8 cellular contexts compared by ENCODE assay signal in the genomic region with DNA sequence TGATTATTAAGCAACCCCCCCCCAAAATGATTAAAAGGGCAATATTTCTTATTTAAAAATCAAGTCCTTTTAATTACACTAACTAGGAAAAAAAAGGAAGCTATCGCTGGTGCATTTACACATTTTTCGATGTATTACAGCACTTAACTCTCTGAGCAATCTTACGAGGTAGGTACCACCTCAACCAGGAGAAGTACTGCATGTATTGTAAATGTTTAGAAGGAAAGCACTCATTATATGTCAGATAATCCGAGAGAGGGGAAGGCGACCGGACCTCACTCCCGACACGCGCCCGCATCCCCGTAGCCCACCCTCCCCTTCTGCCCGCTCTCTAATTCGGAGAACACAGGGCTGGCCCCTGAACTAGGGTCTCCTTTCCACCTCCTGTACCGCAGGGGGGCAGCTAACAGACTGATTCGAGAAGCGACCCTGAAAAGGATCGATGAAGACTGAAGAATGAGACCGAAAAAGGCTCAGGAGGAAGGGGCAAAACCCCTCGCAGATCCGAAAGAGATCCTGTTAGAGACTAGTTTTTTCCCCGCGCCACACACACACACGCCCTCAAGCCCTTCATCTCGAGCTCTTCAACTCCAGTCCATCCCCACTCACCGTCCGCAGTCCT. TPM values are rescaled to one million over a fixed set of nuclear protein-coding genes. Genes with fewer than 3 reads are reported as not detected.
DNase-seq lines count a peak whose midpoint lies in the region; ATAC-seq, FAIRE-seq and TF ChIP-seq lines count a peak whose summit lies in the region.

No MANE protein-coding gene starts in this region.

- H3K9ac ChIP-seq in keratinocyte (ENCODE audit: control insufficient read depth, extremely low read depth, insufficient read depth, low read length), result peak overlapping the region; percentile 81

- peaks cover 29% of the 10 kb centered on the region for H3K4me1 Mint-ChIP-seq in activated T-helper 2 cell treated with anti-CD3 and anti-CD28 coated beads, Interferon-gamma antibody, Interleukin-2, Interleukin-4, amounts not matched to agents 10 μg/mL and 5 μg/mL and 100 μg/mL, durations not matched to agents 14 hours and 24 hours and 36 hours (ENCODE audit: low read depth)

- DNase-seq in NOMO-1 treated with DMSO at 0.1 percent for 48 hours (lab: John Stamatoyannopoulos, UW; ENCODE audit: unreplicated experiment), result peak; percentile 4
- DNase-seq in NOMO-1 treated with dmso at 0.1 percent for 144 hours (lab: John Stamatoyannopoulos, UW; ENCODE audit: unreplicated experiment), result no peak
- no peak for DNase-seq in activated T-helper 2 cell treated with anti-CD3 and anti-CD28 coated beads, Interferon-gamma antibody, Interleukin-2, Interleukin-4, amounts not matched to agents 10 μg/mL and 5 μg/mL and 100 μg/mL, durations not matched to agents 14 hours and 24 hours and 36 hours (ENCODE audit: low spot score)
- no peak for DNase-seq in keratinocyte (ENCODE audit: low read depth, low spot score)
- DNase-seq in tibial artery, result no peak
- no peak for DNase-seq in superior temporal gyrus (ENCODE audit: extremely low spot score)
- DNase-seq in activated gamma-delta T cell treated with Interleukin-2 at 50 U/mL for 16 hours, result no peak

- intact Hi-C loops in activated T-helper 2 cell treated with anti-CD3 and anti-CD28 coated beads, Interferon-gamma antibody, Interleukin-2, Interleukin-4, amounts not matched to agents 10 μg/mL and 5 μg/mL and 100 μg/mL, durations not matched to agents 14 hours and 24 hours and 36 hours (cut with micrococcal nuclease), result loop anchor here (2.0 to 10.0 kb wide), 2 partner anchors 354 to 560 kb away; a partner anchor contains a TSS
- intact Hi-C loops in tibial artery (cut with DNase I; ENCODE audit: low total_unique reads), result no loop called here

- peak overlapping the region; percentile 97 for H3K4me3 Mint-ChIP-seq in activated T-helper 2 cell treated with anti-CD3 and anti-CD28 coated beads, Interferon-gamma antibody, Interleukin-2, Interleukin-4, amounts not matched to agents 10 μg/mL and 5 μg/mL and 100 μg/mL, durations not matched to agents 14 hours and 24 hours and 36 hours (ENCODE audit: low read depth)

- TF ChIP-seq CTCF in keratinocyte (optimal IDR thresholded peaks at IDR 0.05 in 1 of 3, IDR thresholded peaks at IDR 0.05 in 1 of 3, conservative IDR thresholded peaks at IDR 0.05 in 1 of 3; ENCODE audit: extremely low read depth in 1 of 3, insufficient read depth in 2 of 3, low read length in 3 of 3), result no peak
- no peak for TF ChIP-seq CTCF in tibial artery (IDR thresholded peaks at IDR 0.05)

- H3K27ac ChIP-seq in keratinocyte (ENCODE audit: control insufficient read depth, insufficient read depth, low read length) (peak overlapping the region; percentile 71), tibial artery (peak overlapping the region; percentile 91 to 94)

- no peaks in the 10 kb centered on the region for H4K20me1 ChIP-seq in keratinocyte (ENCODE audit: control insufficient read depth, extremely low read depth, insufficient read depth, low read length)

- H3K27ac Mint-ChIP-seq in activated T-helper 2 cell treated with anti-CD3 and anti-CD28 coated beads, Interferon-gamma antibody, Interleukin-2, Interleukin-4, amounts not matched to agents 10 μg/mL and 5 μg/mL and 100 μg/mL, durations not matched to agents 14 hours and 24 hours and 36 hours, result peak overlapping the region; percentile 93

- H3K4me2 ChIP-seq in keratinocyte (ENCODE audit: control insufficient read depth, extremely low read depth, insufficient read depth, low read depth, low read length), result peak overlapping the region; percentile 89

- H3K79me2 ChIP-seq in keratinocyte (ENCODE audit: control insufficient read depth, insufficient read depth, low read length), result peaks cover 71% of the 10 kb centered on the region

- peak overlapping the region; percentile 36 for H2AFZ ChIP-seq in keratinocyte (ENCODE audit: control insufficient read depth, low read length)

- H3K9me3 ChIP-seq in keratinocyte (ENCODE audit: control insufficient read depth, low read depth, low read length) (no peaks in the 10 kb centered on the region), tibial artery (no peaks in the 10 kb centered on the region)

- peak; percentile 2 for ATAC-seq in HG02970 (IDR thresholded peaks at IDR 0.05; ENCODE audit: low FRiP score, unreplicated experiment)

- H3K27me3 ChIP-seq in keratinocyte (ENCODE audit: control insufficient read depth, extremely low read depth, insufficient read depth, low read length) (no peaks in the 10 kb centered on the region), tibial artery (no peaks in the 10 kb centered on the region)

- FAIRE-seq in keratinocyte (lab: Jason Lieb, UNC), result no peak

- H3K9me3 Mint-ChIP-seq in activated T-helper 2 cell treated with anti-CD3 and anti-CD28 coated beads, Interferon-gamma antibody, Interleukin-2, Interleukin-4, amounts not matched to agents 10 μg/mL and 5 μg/mL and 100 μg/mL, durations not matched to agents 14 hours and 24 hours and 36 hours, result no peaks in the 10 kb centered on the region

- no peaks in the 10 kb centered on the region for H3K27me3 Mint-ChIP-seq in activated T-helper 2 cell treated with anti-CD3 and anti-CD28 coated beads, Interferon-gamma antibody, Interleukin-2, Interleukin-4, amounts not matched to agents 10 μg/mL and 5 μg/mL and 100 μg/mL, durations not matched to agents 14 hours and 24 hours and 36 hours (ENCODE audit: low read depth)

- peaks cover 46% of the 10 kb centered on the region for H3K36me3 Mint-ChIP-seq in activated T-helper 2 cell treated with anti-CD3 and anti-CD28 coated beads, Interferon-gamma antibody, Interleukin-2, Interleukin-4, amounts not matched to agents 10 μg/mL and 5 μg/mL and 100 μg/mL, durations not matched to agents 14 hours and 24 hours and 36 hours (ENCODE audit: low read depth)

- dilution Hi-C loops in keratinocyte (cut with MboI; ENCODE audit: extremely low pct_ligation_motif_present, low sequenced_read_pairs), result no loop called here

- H3K4me1 ChIP-seq in keratinocyte (ENCODE audit: control insufficient read depth, extremely low read depth, insufficient read depth, low read length) (peaks cover 15% of the 10 kb centered on the region), tibial artery (peaks cover 0 to 48% (median 21%) of the 10 kb centered on the region in 4 donors)

- H3K36me3 ChIP-seq in keratinocyte (ENCODE audit: control insufficient read depth in 2 of 2, extremely low read depth in 1 of 2, insufficient read depth in 2 of 2, low read length in 2 of 2) (peaks cover 5% of the 10 kb centered on the region in 2 experiments), tibial artery (peaks cover 16 to 33% (median 30%) of the 10 kb centered on the region in 3 donors)

- H3K4me3 ChIP-seq in keratinocyte (ENCODE audit: control insufficient read depth in 2 of 3, extremely low read depth in 1 of 3, insufficient read depth in 2 of 3, low read depth in 1 of 3, low read length in 3 of 3), result peak overlapping the region; percentile 78 to 98 (median 83)
- H3K4me3 ChIP-seq in tibial artery, result peak overlapping the region; percentile 85 to 94

- H3K9me1 ChIP-seq in keratinocyte (ENCODE audit: control insufficient read depth, extremely low read depth, insufficient read depth, low read length), result no peaks in the 10 kb centered on the region

RNA-seq across cellular contexts. Expression of a gene that starts 0.3 kb away (rescaled TPM):
- total RNA-seq in activated T-helper 2 cell treated with anti-CD3 and anti-CD28 coated beads, Interferon-gamma antibody, Interleukin-2, Interleukin-4, amounts not matched to agents 10 μg/mL and 5 μg/mL and 100 μg/mL, durations not matched to agents 14 hours and 24 hours and 36 hours, result 26.9 and 27.2 TPM in 2 replicates
- 3.9 to 10.8 TPM (median 4.9 TPM) in 3 replicates for polyA plus RNA-seq in keratinocyte
- 82.0 TPM for polyA plus RNA-seq in keratinocyte (2011; ENCODE audit: low read depth)
- polyA plus RNA-seq in keratinocyte (2011; cell fraction: cytosol; rRNA removed), result 4.3 and 4.6 TPM in 2 replicates
- polyA plus RNA-seq in keratinocyte (2011; cell fraction: nucleus; rRNA removed), result 6.0 and 13.8 TPM in 2 replicates
- polyA plus RNA-seq in keratinocyte (2012; ENCODE audit: low replicate concordance), result 18.3 and 23.5 TPM in 2 replicates
- polyA minus RNA-seq in keratinocyte, result 0.30 to 1.8 TPM in 2 of 3 replicates, not detected in the other
- polyA minus RNA-seq in keratinocyte (2011; cell fraction: cytosol; rRNA and poly(A)+ RNA removed), result 2.3 TPM
- polyA minus RNA-seq in keratinocyte (2011; cell fraction: nucleus; rRNA and poly(A)+ RNA removed), result 2.3 and 6.5 TPM in 2 replicates

RNA-seq across cellular contexts. Expression of a gene that starts 0.4 kb away (rescaled TPM):
- total RNA-seq in activated T-helper 2 cell treated with anti-CD3 and anti-CD28 coated beads, Interferon-gamma antibody, Interleukin-2, Interleukin-4, amounts not matched to agents 10 μg/mL and 5 μg/mL and 100 μg/mL, durations not matched to agents 14 hours and 24 hours and 36 hours, result 33.3 and 36.1 TPM in 2 replicates
- 12.8 to 26.4 TPM (median 16.1 TPM) in 3 replicates for polyA plus RNA-seq in keratinocyte
- 17.9 TPM for polyA plus RNA-seq in keratinocyte (2011; ENCODE audit: low read depth)
- 11.5 and 22.4 TPM in 2 replicates for polyA plus RNA-seq in keratinocyte (2011; cell fraction: cytosol; rRNA removed)
- 20.4 and 25.2 TPM in 2 replicates for polyA plus RNA-seq in keratinocyte (2011; cell fraction: nucleus; rRNA removed)
- polyA plus RNA-seq in keratinocyte (2012; ENCODE audit: low replicate concordance), result 16.4 and 18.3 TPM in 2 replicates
- 2.8 to 20.2 TPM (median 4.1 TPM) in 3 replicates for polyA minus RNA-seq in keratinocyte
- polyA minus RNA-seq in keratinocyte (2011; cell fraction: cytosol; rRNA and poly(A)+ RNA removed), result 7.3 TPM
- 8.2 and 19.2 TPM in 2 replicates for polyA minus RNA-seq in keratinocyte (2011; cell fraction: nucleus; rRNA and poly(A)+ RNA removed)
